Comparison of ENCODE assay signal across 12 cellular contexts in the genomic region with DNA sequence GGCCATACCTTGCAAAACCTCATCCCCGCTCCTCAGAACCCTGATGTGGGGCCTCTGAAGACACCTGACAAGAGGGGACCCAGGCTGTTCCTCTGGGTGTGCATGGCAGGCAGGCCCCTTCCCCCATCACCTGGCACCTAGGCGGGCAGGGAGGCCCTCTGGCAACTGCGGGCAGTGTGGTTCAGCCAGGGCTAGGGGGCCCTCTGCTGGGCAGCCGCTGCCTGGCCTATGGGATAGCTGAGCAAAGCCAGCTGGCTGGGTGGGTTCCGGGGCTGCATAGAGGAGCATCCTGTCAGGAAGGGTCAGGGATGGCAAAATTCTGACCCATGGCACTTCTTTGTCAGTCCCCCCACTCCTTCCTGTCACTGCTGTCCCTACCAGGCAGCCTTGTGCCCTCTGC.
DNase-seq lines count a peak whose midpoint lies in the region; ATAC-seq, FAIRE-seq and TF ChIP-seq lines count a peak whose summit lies in the region.
"Had no signal": no experiment of that assay in that cellular context is flagged by ENCODE, and none has a peak within 500 bp of the region (broad histone marks: within the 10 kb centered on the region; RNA-seq: fewer than 3 reads in every experiment).

No MANE protein-coding gene starts in this region.

- ATAC-seq in natural killer cell = no peak
- ATAC-seq in psoas muscle = no peak

- POLR2A ChIA-PET in BJ (lab: Charles Lee) = no interaction called here

- DNase-seq in BJ (ENCODE audit: low read depth) (no peak), GM12864 (ENCODE audit: low read depth) (no peak), SK-N-DZ (ENCODE audit: low spot score) (peak; percentile 58), kidney (no peak), natural killer cell (no peak), hippocampal formation (lab: John Stamatoyannopoulos, UW) (no peak), NCI-H1105 treated with DMSO at 0.1 percent for 48 hours (lab: John Stamatoyannopoulos, UW) (no peak), psoas muscle (no peak)
- DNase-seq: activated CD4-positive, alpha-beta T cell treated with anti-CD3 and anti-CD28 coated beads, Interleukin-2, amount 10 ng/mL, durations not matched to agents 7 days and 5 days; naive B cell had no signal

- no peaks in the 10 kb centered on the region for H3K4me1 Mint-ChIP-seq in natural killer cell
- H3K4me1 Mint-ChIP-seq: activated CD4-positive, alpha-beta T cell treated with anti-CD3 and anti-CD28 coated beads, Interleukin-2, amount 10 ng/mL, durations not matched to agents 7 days and 5 days; naive B cell had no signal

- FAIRE-seq in kidney (lab: Jason Lieb, UNC) = no peak
- FAIRE-seq: astrocyte, frontal cortex had no signal

- no peak overlapping the region for H3K4me3 Mint-ChIP-seq in natural killer cell
- H3K4me3 Mint-ChIP-seq: activated CD4-positive, alpha-beta T cell treated with anti-CD3 and anti-CD28 coated beads, Interleukin-2, amount 10 ng/mL, durations not matched to agents 7 days and 5 days; naive B cell had no signal

- CTCF ChIA-PET in BJ (lab: Yijun Ruan, JAX) = interaction anchor here (1.4 to 2.2 kb wide), 2 partner anchors 10 to 380 kb away, joined by 3 to 10 read pairs; no protein-coding TSS in a partner anchor

- no peak overlapping the region for H3K9ac ChIP-seq in kidney (ENCODE audit: low read length in 2 of 2)

- H3K27ac Mint-ChIP-seq in natural killer cell = no peak overlapping the region
- H3K27ac Mint-ChIP-seq: activated CD4-positive, alpha-beta T cell treated with anti-CD3 and anti-CD28 coated beads, Interleukin-2, amount 10 ng/mL, durations not matched to agents 7 days and 5 days; naive B cell had no signal

- TF ChIP-seq CTCF in BJ (IDR thresholded peaks at IDR 0.05; ENCODE audit: insufficient read depth, low read depth, low read length) (0 out of 2 replicates have a peak, but pooled peaks have one; percentile 18), GM12864 (IDR thresholded peaks at IDR 0.05; ENCODE audit: low read depth, low read length, missing control alignments) (peak; percentile 33), kidney (IDR thresholded peaks at IDR 0.05; ENCODE audit: borderline replicate concordance, extremely low read depth, insufficient read depth) (peak; percentile 48), natural killer cell (IDR thresholded peaks at IDR 0.05) (no peak), psoas muscle (IDR thresholded peaks at IDR 0.05) (no peak)

- no peaks in the 10 kb centered on the region for H3K27me3 ChIP-seq in BJ (ENCODE audit: control insufficient read depth, insufficient read depth, low read length)
- H3K27me3 ChIP-seq in psoas muscle (ENCODE audit: insufficient read depth in 3 of 3, low read length in 2 of 3) = peaks cover 0 to 5% (median 0%) of the 10 kb centered on the region in 3 donors

- H3K4me3 ChIP-seq in BJ (ENCODE audit: low read depth, low read length) = no peak overlapping the region
- H3K4me3 ChIP-seq in GM12864 (ENCODE audit: low read depth, low read length) = no peak overlapping the region
- H3K4me3 ChIP-seq in kidney (ENCODE audit: low read length in 2 of 2) = no peak overlapping the region
- H3K4me3 ChIP-seq in psoas muscle = no peak overlapping the region

- 76 to 79% (median 78%) methylated on average over 5 of the region's 5 CpGs for WGBS in psoas muscle, 3 donors

- H3K4me1 ChIP-seq in kidney (ENCODE audit: control insufficient read depth in 1 of 2, insufficient read depth in 1 of 2, low read depth in 1 of 2, low read length in 2 of 2) (peaks cover 8 to 10% of the 10 kb centered on the region in 2 donors), psoas muscle (no peaks in the 10 kb centered on the region)

- H3K27me3 Mint-ChIP-seq in natural killer cell (ENCODE audit: low read depth in 2 of 2) = peaks cover 6 to 32% of the 10 kb centered on the region in 2 donors

- H3K27ac ChIP-seq in kidney (ENCODE audit: low read depth in 2 of 2, low read length in 2 of 2) = no peak overlapping the region
- no peak overlapping the region for H3K27ac ChIP-seq in psoas muscle

- intact Hi-C loops in kidney (cut with DNase I) = no loop called here
- intact Hi-C loops in natural killer cell (cut with micrococcal nuclease) = no loop called here
- intact Hi-C loops in psoas muscle (cut with DNase I) = loop anchor here in 1 of 2 donors (10.0 kb wide), 1 partner anchor 153 kb away; no protein-coding TSS in a partner anchor

- H3K9me3 Mint-ChIP-seq in natural killer cell = no peaks in the 10 kb centered on the region
- H3K9me3 Mint-ChIP-seq: activated CD4-positive, alpha-beta T cell treated with anti-CD3 and anti-CD28 coated beads, Interleukin-2, amount 10 ng/mL, durations not matched to agents 7 days and 5 days had no signal

- H3K36me3 ChIP-seq in BJ (ENCODE audit: control insufficient read depth, insufficient read depth, low read length) = no peaks in the 10 kb centered on the region
- no peaks in the 10 kb centered on the region for H3K36me3 ChIP-seq in kidney (ENCODE audit: control insufficient read depth in 1 of 2, insufficient read depth in 2 of 2, low read length in 2 of 2)
- H3K36me3 ChIP-seq in psoas muscle (ENCODE audit: insufficient read depth in 1 of 2, low read depth in 1 of 2) = no peaks in the 10 kb centered on the region

- H3K9me3 ChIP-seq in kidney (ENCODE audit: control insufficient read depth in 1 of 2, low read length in 2 of 2) = no peaks in the 10 kb centered on the region
- H3K9me3 ChIP-seq in psoas muscle = no peaks in the 10 kb centered on the region

- H3K36me3 Mint-ChIP-seq in natural killer cell = no peaks in the 10 kb centered on the region
- H3K36me3 Mint-ChIP-seq: naive B cell had no signal

Comparison
In these comparisons a context has a peak if more than half of its experiments do, and no peak if none do; other contexts are left out.
1. CTCF ChIP-seq: peak in BJ (single experiment), GM12864 (single experiment) and kidney (single experiment); none in natural killer cell (single experiment) and psoas muscle (single experiment).